Comparison of ENCODE assay signal across 1 cellular context in genomic region chr13:26060366-26060765, GRCh38.
TF ChIP-seq lines count a peak whose summit lies in the region.

No MANE protein-coding gene starts in this region.

TF ChIP-seq in GM23338, 12 proteins besides CTCF, POLR2A, EP300 and RAD21 (continued from another document):
- TF ChIP-seq ZNF114 (CRISPR knock-in tag; IDR thresholded peaks at IDR 0.05) (no peak), STAT1 (IDR thresholded peaks at IDR 0.05; ENCODE audit: unreplicated experiment) (no peak), ZNF331 (CRISPR knock-in tag; IDR thresholded peaks at IDR 0.05; ENCODE audit: low read depth) (no peak), POLR2AphosphoS5 (IDR thresholded peaks at IDR 0.05; ENCODE audit: low read depth) (no peak), EZH2phosphoT487 (IDR thresholded peaks at IDR 0.05; ENCODE audit: unreplicated experiment) (no peak)
- TF ChIP-seq, protein P1, sequence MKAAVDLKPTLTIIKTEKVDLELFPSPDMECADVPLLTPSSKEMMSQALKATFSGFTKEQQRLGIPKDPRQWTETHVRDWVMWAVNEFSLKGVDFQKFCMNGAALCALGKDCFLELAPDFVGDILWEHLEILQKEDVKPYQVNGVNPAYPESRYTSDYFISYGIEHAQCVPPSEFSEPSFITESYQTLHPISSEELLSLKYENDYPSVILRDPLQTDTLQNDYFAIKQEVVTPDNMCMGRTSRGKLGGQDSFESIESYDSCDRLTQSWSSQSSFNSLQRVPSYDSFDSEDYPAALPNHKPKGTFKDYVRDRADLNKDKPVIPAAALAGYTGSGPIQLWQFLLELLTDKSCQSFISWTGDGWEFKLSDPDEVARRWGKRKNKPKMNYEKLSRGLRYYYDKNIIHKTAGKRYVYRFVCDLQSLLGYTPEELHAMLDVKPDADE (IDR thresholded peaks at IDR 0.05) = no peak
- TF ChIP-seq, protein P2, sequence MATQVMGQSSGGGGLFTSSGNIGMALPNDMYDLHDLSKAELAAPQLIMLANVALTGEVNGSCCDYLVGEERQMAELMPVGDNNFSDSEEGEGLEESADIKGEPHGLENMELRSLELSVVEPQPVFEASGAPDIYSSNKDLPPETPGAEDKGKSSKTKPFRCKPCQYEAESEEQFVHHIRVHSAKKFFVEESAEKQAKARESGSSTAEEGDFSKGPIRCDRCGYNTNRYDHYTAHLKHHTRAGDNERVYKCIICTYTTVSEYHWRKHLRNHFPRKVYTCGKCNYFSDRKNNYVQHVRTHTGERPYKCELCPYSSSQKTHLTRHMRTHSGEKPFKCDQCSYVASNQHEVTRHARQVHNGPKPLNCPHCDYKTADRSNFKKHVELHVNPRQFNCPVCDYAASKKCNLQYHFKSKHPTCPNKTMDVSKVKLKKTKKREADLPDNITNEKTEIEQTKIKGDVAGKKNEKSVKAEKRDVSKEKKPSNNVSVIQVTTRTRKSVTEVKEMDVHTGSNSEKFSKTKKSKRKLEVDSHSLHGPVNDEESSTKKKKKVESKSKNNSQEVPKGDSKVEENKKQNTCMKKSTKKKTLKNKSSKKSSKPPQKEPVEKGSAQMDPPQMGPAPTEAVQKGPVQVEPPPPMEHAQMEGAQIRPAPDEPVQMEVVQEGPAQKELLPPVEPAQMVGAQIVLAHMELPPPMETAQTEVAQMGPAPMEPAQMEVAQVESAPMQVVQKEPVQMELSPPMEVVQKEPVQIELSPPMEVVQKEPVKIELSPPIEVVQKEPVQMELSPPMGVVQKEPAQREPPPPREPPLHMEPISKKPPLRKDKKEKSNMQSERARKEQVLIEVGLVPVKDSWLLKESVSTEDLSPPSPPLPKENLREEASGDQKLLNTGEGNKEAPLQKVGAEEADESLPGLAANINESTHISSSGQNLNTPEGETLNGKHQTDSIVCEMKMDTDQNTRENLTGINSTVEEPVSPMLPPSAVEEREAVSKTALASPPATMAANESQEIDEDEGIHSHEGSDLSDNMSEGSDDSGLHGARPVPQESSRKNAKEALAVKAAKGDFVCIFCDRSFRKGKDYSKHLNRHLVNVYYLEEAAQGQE (IDR thresholded peaks at IDR 0.05; ENCODE audit: unreplicated experiment) = no peak
